16 cellular contexts compared by ENCODE assay signal in genomic region chr6:170475118-170475517, GRCh38.
DNase-seq lines count a peak whose midpoint lies in the region; ATAC-seq lines count a peak whose summit lies in the region.
"Had no signal": no experiment of that assay in that cellular context is flagged by ENCODE, and none has a peak within 500 bp of the region (broad histone marks: within the 10 kb centered on the region; RNA-seq: fewer than 3 reads in every experiment).

No MANE protein-coding gene starts in this region.

- no peak for DNase-seq in natural killer cell treated with Interleukin-12 subunit alpha and Interleukin-12 subunit beta and Interleukin-15 and Interleukin-18, amount 100 ng/mL, for 72 hours (ENCODE audit: low spot score)
- no peak for DNase-seq in stimulated activated naive B cell treated with anti-CD40 and anti-IgM and Interleukin-4, amounts not matched to agents 10 μg/mL and 1 μg/mL and 100 μg/mL, for 72 hours
- no peak for DNase-seq in NCI-H2227 treated with DMSO at 0.1 percent for 48 hours (lab: John Stamatoyannopoulos, UW)
- no peak for DNase-seq in activated naive CD4-positive, alpha-beta T cell treated with anti-CD3 and anti-CD28 coated beads, Interleukin-2, amount 50 U/mL, for 16 hours
- DNase-seq: 8988T; AML-193; Caco-2; CD8-positive, alpha-beta memory T cell; DND-41; GDM1; KG1 had no signal

- H3K27ac Mint-ChIP-seq in natural killer cell treated with Interleukin-12 subunit alpha and Interleukin-12 subunit beta and Interleukin-15 and Interleukin-18, amount 100 ng/mL, for 72 hours, result peak overlapping the region; percentile 9 to 26
- H3K27ac Mint-ChIP-seq in stimulated activated naive B cell treated with anti-CD40 and anti-IgM and Interleukin-4, amounts not matched to agents 10 μg/mL and 1 μg/mL and 100 μg/mL, for 72 hours, result no peak overlapping the region
- H3K27ac Mint-ChIP-seq: CD8-positive, alpha-beta memory T cell; IgD-negative memory B cell had no signal

- H3K4me1 Mint-ChIP-seq in natural killer cell treated with Interleukin-12 subunit alpha and Interleukin-12 subunit beta and Interleukin-15 and Interleukin-18, amount 100 ng/mL, for 72 hours (ENCODE audit: low read depth in 2 of 2), result peaks cover 32 to 37% of the 10 kb centered on the region in 2 donors
- H3K4me1 Mint-ChIP-seq in stimulated activated naive B cell treated with anti-CD40 and anti-IgM and Interleukin-4, amounts not matched to agents 10 μg/mL and 1 μg/mL and 100 μg/mL, for 72 hours, result no peaks in the 10 kb centered on the region
- H3K4me1 Mint-ChIP-seq: CD8-positive, alpha-beta memory T cell had no signal

- peak; percentile 76 for ATAC-seq in GM18868 (IDR thresholded peaks at IDR 0.05; ENCODE audit: unreplicated experiment)
- peak; percentile 50 for ATAC-seq in HG03442 (IDR thresholded peaks at IDR 0.05; ENCODE audit: unreplicated experiment)
- peak; percentile 41 to 48 for ATAC-seq in natural killer cell treated with Interleukin-12 subunit alpha and Interleukin-12 subunit beta and Interleukin-15 and Interleukin-18, amount 100 ng/mL, for 72 hours
- peak; percentile 27 to 34 for ATAC-seq in stimulated activated naive B cell treated with anti-CD40 and anti-IgM and Interleukin-4, amounts not matched to agents 10 μg/mL and 1 μg/mL and 100 μg/mL, for 72 hours (replicated peaks)
- no peak for ATAC-seq in HG03565 (IDR thresholded peaks at IDR 0.05; ENCODE audit: unreplicated experiment)
- ATAC-seq: HCT116 had no signal

- H3K36me3 Mint-ChIP-seq in natural killer cell treated with Interleukin-12 subunit alpha and Interleukin-12 subunit beta and Interleukin-15 and Interleukin-18, amount 100 ng/mL, for 72 hours, result no peaks in the 10 kb centered on the region
- no peaks in the 10 kb centered on the region for H3K36me3 Mint-ChIP-seq in stimulated activated naive B cell treated with anti-CD40 and anti-IgM and Interleukin-4, amounts not matched to agents 10 μg/mL and 1 μg/mL and 100 μg/mL, for 72 hours
- H3K36me3 Mint-ChIP-seq: CD8-positive, alpha-beta memory T cell; IgD-negative memory B cell had no signal

- no peaks in the 10 kb centered on the region for H3K9me3 Mint-ChIP-seq in natural killer cell treated with Interleukin-12 subunit alpha and Interleukin-12 subunit beta and Interleukin-15 and Interleukin-18, amount 100 ng/mL, for 72 hours
- no peaks in the 10 kb centered on the region for H3K9me3 Mint-ChIP-seq in stimulated activated naive B cell treated with anti-CD40 and anti-IgM and Interleukin-4, amounts not matched to agents 10 μg/mL and 1 μg/mL and 100 μg/mL, for 72 hours
- H3K9me3 Mint-ChIP-seq: CD8-positive, alpha-beta memory T cell; IgD-negative memory B cell had no signal

- no peak overlapping the region for H3K4me3 Mint-ChIP-seq in natural killer cell treated with Interleukin-12 subunit alpha and Interleukin-12 subunit beta and Interleukin-15 and Interleukin-18, amount 100 ng/mL, for 72 hours
- no peak overlapping the region for H3K4me3 Mint-ChIP-seq in stimulated activated naive B cell treated with anti-CD40 and anti-IgM and Interleukin-4, amounts not matched to agents 10 μg/mL and 1 μg/mL and 100 μg/mL, for 72 hours
- H3K4me3 Mint-ChIP-seq: CD8-positive, alpha-beta memory T cell; IgD-negative memory B cell had no signal

- H3K27me3 Mint-ChIP-seq in natural killer cell treated with Interleukin-12 subunit alpha and Interleukin-12 subunit beta and Interleukin-15 and Interleukin-18, amount 100 ng/mL, for 72 hours, result no peaks in the 10 kb centered on the region
- H3K27me3 Mint-ChIP-seq in stimulated activated naive B cell treated with anti-CD40 and anti-IgM and Interleukin-4, amounts not matched to agents 10 μg/mL and 1 μg/mL and 100 μg/mL, for 72 hours, result peaks cover 7 to 11% of the 10 kb centered on the region in 2 donors
